9 cellular contexts compared by ENCODE assay signal in genomic region chr2:211745295-211746097, GRCh38.
DNase-seq lines count a peak whose midpoint lies in the region; ATAC-seq, FAIRE-seq and TF ChIP-seq lines count a peak whose summit lies in the region.
"Had no signal": no experiment of that assay in that cellular context is flagged by ENCODE, and none has a peak within 500 bp of the region (broad histone marks: within the 10 kb centered on the region; RNA-seq: fewer than 3 reads in every experiment).

No MANE protein-coding gene starts in this region.

- no peak overlapping the region for H3K9ac ChIP-seq in Karpas-422 (ENCODE audit: low read length)

- TF ChIP-seq CTCF in A549 (IDR thresholded peaks at IDR 0.05) = peak; percentile 61
- peak; percentile 22 for TF ChIP-seq CTCF in GM12801 (IDR thresholded peaks at IDR 0.05; ENCODE audit: extremely low read depth, insufficient read length)
- peak; percentile 95 for TF ChIP-seq CTCF in cardiac fibroblast (IDR thresholded peaks at IDR 0.05; ENCODE audit: low read depth, low read length)
- peak; percentile 92 for TF ChIP-seq CTCF in type B pancreatic cell (conservative IDR thresholded peaks at IDR 0.05)

- H3K9me3 Mint-ChIP-seq in type B pancreatic cell = no peaks in the 10 kb centered on the region
- H3K9me3 Mint-ChIP-seq: natural killer cell treated with Interleukin-12 subunit alpha and Interleukin-12 subunit beta and Interleukin-15 and Interleukin-18, amount 100 ng/mL, for 72 hours had no signal

- H3K36me3 Mint-ChIP-seq in type B pancreatic cell = no peaks in the 10 kb centered on the region
- H3K36me3 Mint-ChIP-seq: natural killer cell treated with Interleukin-12 subunit alpha and Interleukin-12 subunit beta and Interleukin-15 and Interleukin-18, amount 100 ng/mL, for 72 hours had no signal

- H3K9me2 ChIP-seq in Karpas-422 (replicated peaks; ENCODE audit: insufficient read depth, low read length) = no peaks in the 10 kb centered on the region

- no peak overlapping the region for H3K27ac Mint-ChIP-seq in type B pancreatic cell
- H3K27ac Mint-ChIP-seq: natural killer cell treated with Interleukin-12 subunit alpha and Interleukin-12 subunit beta and Interleukin-15 and Interleukin-18, amount 100 ng/mL, for 72 hours had no signal

- H3K79me2 ChIP-seq in Karpas-422 (ENCODE audit: low read length) = no peaks in the 10 kb centered on the region

- WGBS in A549 (ENCODE audit: missing lambda C conversion rate) = 30% methylated on average over 4 of the region's 4 CpGs

- DNase-seq in A549 (ENCODE audit: low read depth in 1 of 2, low spot score in 1 of 2) = peak; percentile 6 to 66
- peak; percentile 64 for DNase-seq in HCEC 1CT
- peak; percentile 85 for DNase-seq in Karpas-422
- DNase-seq in OCI-M1 (lab: John Stamatoyannopoulos, UW) = peak; percentile 85
- peak; percentile 71 to 73 for DNase-seq in cardiac fibroblast (ENCODE audit: low read depth in 2 of 2)
- peak; percentile 63 for DNase-seq in kidney tubule cell (ENCODE audit: low spot score)
- no peak for DNase-seq in type B pancreatic cell (ENCODE audit: extremely low spot score, unreplicated experiment)

- FAIRE-seq in A549 (lab: Jason Lieb, UNC) = no peak

- ATAC-seq in A549 = peak; percentile 76 to 86; a peak in 3 of 6 replicates

- no peak overlapping the region for H2AFZ ChIP-seq in Karpas-422 (ENCODE audit: low read length)

- no peak for TF ChIP-seq POLR2A in A549 (IDR thresholded peaks at IDR 0.05; ENCODE audit: low read length)

- H3K27ac ChIP-seq in A549 = no peak overlapping the region
- H3K27ac ChIP-seq in Karpas-422 (ENCODE audit: low read length) = no peak overlapping the region

- peaks cover 14% of the 10 kb centered on the region for H3K4me1 Mint-ChIP-seq in type B pancreatic cell (ENCODE audit: unreplicated experiment)

- peak; percentile 61 to 62 for TF ChIP-seq RAD21 in A549 (conservative IDR thresholded peaks at IDR 0.05 in 1 of 2, IDR thresholded peaks at IDR 0.05 in 1 of 2)

- H3K4me1 ChIP-seq in A549 (no peaks in the 10 kb centered on the region), Karpas-422 (ENCODE audit: low read length) (no peaks in the 10 kb centered on the region)

- H4K20me1 ChIP-seq in Karpas-422 (ENCODE audit: insufficient read depth, low read depth, low read length) = no peaks in the 10 kb centered on the region

- no peaks in the 10 kb centered on the region for H3K9me3 ChIP-seq in A549
- H3K9me3 ChIP-seq in Karpas-422 (ENCODE audit: low read length) = no peaks in the 10 kb centered on the region

- no peak overlapping the region for H3K4me2 ChIP-seq in A549
- no peak overlapping the region for H3K4me2 ChIP-seq in Karpas-422 (ENCODE audit: low read depth, low read length, poor library complexity, severe bottlenecking)

- POLR2A ChIA-PET in A549 (lab: Yijun Ruan, JAX) = no interaction called here

- no peak overlapping the region for H3K4me3 Mint-ChIP-seq in type B pancreatic cell
- H3K4me3 Mint-ChIP-seq: natural killer cell treated with Interleukin-12 subunit alpha and Interleukin-12 subunit beta and Interleukin-15 and Interleukin-18, amount 100 ng/mL, for 72 hours had no signal

- no peaks in the 10 kb centered on the region for H3K36me3 ChIP-seq in Karpas-422 (ENCODE audit: insufficient read depth, low read length)

- no peak overlapping the region for H3K4me3 ChIP-seq in A549
- no peak overlapping the region for H3K4me3 ChIP-seq in Karpas-422 (ENCODE audit: low read length)
- H3K4me3 ChIP-seq in cardiac fibroblast (replicated peaks in 1 of 2; ENCODE audit: low read depth in 2 of 2, low read length in 2 of 2) = no peak overlapping the region

- no peak for TF ChIP-seq EP300 in A549 (IDR thresholded peaks at IDR 0.05)

- H3K27me3 ChIP-seq in Karpas-422 (ENCODE audit: low read length) = no peaks in the 10 kb centered on the region

- CTCF ChIA-PET in A549 (lab: Yijun Ruan, JAX) = interaction anchor here (0.8 to 1.4 kb wide), 2 partner anchors 13 to 822 kb away, joined by 3 to 7 read pairs; no protein-coding TSS in a partner anchor

- H3K27me3 Mint-ChIP-seq in type B pancreatic cell = no peaks in the 10 kb centered on the region
- H3K27me3 Mint-ChIP-seq: natural killer cell treated with Interleukin-12 subunit alpha and Interleukin-12 subunit beta and Interleukin-15 and Interleukin-18, amount 100 ng/mL, for 72 hours had no signal

TF ChIP-seq in A549, 52 proteins besides CTCF, POLR2A, EP300 and RAD21:
- TF ChIP-seq SMC3 (IDR thresholded peaks at IDR 0.05) = peak; percentile 58
- TF ChIP-seq MAFK (IDR thresholded peaks at IDR 0.05; ENCODE audit: partially characterized antibody) = no peak
- TF ChIP-seq NR3C1 (IDR thresholded peaks at IDR 0.05) = no peak
- TF ChIP-seq NPAS2 (CRISPR knock-in tag; IDR thresholded peaks at IDR 0.05; ENCODE audit: borderline replicate concordance) = no peak
- TF ChIP-seq SREBF2 (IDR thresholded peaks at IDR 0.05) = no peak
- TF ChIP-seq ZC3H11A (IDR thresholded peaks at IDR 0.05) = no peak
- no peak for TF ChIP-seq HOXB13 (CRISPR knock-in tag; IDR thresholded peaks at IDR 0.05; ENCODE audit: low read depth)

Comparison
In these comparisons a context has a peak if more than half of its experiments do, and no peak if none do; other contexts are left out.
1. CTCF ChIP-seq: peak in every context shown above with its lines; median percentile 95 in cardiac fibroblast; 92 in type B pancreatic cell; 61 in A549; 22 in GM12801.